In the genomic region with DNA sequence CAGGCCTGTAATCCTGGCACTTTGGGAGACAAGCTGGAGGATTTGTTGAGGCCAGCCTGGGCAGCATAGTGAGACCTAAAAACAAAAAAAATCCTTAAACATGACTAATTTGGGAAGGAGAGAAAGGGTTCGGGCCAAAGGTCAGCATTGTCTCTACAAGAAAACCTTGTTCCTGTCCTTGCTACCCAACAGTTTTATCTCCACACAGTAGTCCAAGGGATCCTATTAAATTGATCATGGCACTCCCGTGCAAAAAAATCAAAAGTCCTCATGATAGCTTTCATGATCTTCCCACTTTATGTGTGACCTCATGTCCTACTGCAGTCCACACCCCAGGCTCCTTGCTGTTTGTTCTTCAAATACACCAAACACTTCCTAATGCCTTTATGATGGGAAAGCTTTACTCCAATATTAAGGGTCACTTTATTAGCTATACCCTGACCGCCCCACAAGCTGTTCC, we compare ENCODE assay signal across 16 cellular contexts. TPM values are rescaled to one million over a fixed set of nuclear protein-coding genes. Genes with fewer than 3 reads are reported as not detected.
A peak's percentile ranks its signal among the peaks of the same experiment; 100 is the strongest.
DNase-seq lines count a peak whose midpoint lies in the region; ATAC-seq and TF ChIP-seq lines count a peak whose summit lies in the region.
"Had no signal": no experiment of that assay in that cellular context is flagged by ENCODE, and none has a peak within 500 bp of the region (broad histone marks: within the 10 kb centered on the region; RNA-seq: fewer than 3 reads in every experiment).

No MANE protein-coding gene starts in this region.

- in situ Hi-C loops in GM13977 (cut with MboI; ENCODE audit: low pct_unique_long_range_greater_than_20kb, low sequenced_read_pairs, unreplicated experiment) = no loop called here

- H3K4me1 Mint-ChIP-seq in progenitor cell of endocrine pancreas (ENCODE audit: low read depth) = peaks cover 26% of the 10 kb centered on the region

- peaks cover 45% of the 10 kb centered on the region for H3K79me2 ChIP-seq in Loucy (ENCODE audit: insufficient read depth, low read length)

- H3K4me1 ChIP-seq in cardiac muscle cell (ENCODE audit: low read depth) (peaks cover 6% of the 10 kb centered on the region), Loucy (ENCODE audit: insufficient read depth, low read length, poor library complexity, severe bottlenecking) (peaks cover 19% of the 10 kb centered on the region)

- H4K20me1 ChIP-seq in Loucy (ENCODE audit: insufficient read depth, low read length, poor library complexity, severe bottlenecking) = peaks cover 45% of the 10 kb centered on the region

- peak overlapping the region; percentile 93 for H3K4me2 ChIP-seq in Loucy (ENCODE audit: low read depth, low read length, poor library complexity, severe bottlenecking)

- no peak overlapping the region for H3K4me3 Mint-ChIP-seq in progenitor cell of endocrine pancreas (ENCODE audit: low read depth)

- no peaks in the 10 kb centered on the region for H3K9me3 Mint-ChIP-seq in progenitor cell of endocrine pancreas (ENCODE audit: low read depth)
- H3K9me3 Mint-ChIP-seq: activated T-helper 17 cell treated with anti-CD3 and anti-CD28 coated beads, Interleukin-2, amount 50 U/mL, for 72 hours; T-cell had no signal

- ATAC-seq in HG02623 (IDR thresholded peaks at IDR 0.05; ENCODE audit: unreplicated experiment) = no peak
- ATAC-seq: activated T-helper 17 cell treated with anti-CD3 and anti-CD28 coated beads, Interleukin-2, amount 50 U/mL, for 72 hours; left cardiac atrium; sciatic nerve; T-cell had no signal

- no peaks in the 10 kb centered on the region for H3K9me2 ChIP-seq in Loucy (replicated peaks; ENCODE audit: low read depth, low read length)

- peak overlapping the region; percentile 63 for H3K27ac Mint-ChIP-seq in progenitor cell of endocrine pancreas
- H3K27ac Mint-ChIP-seq: activated T-helper 17 cell treated with anti-CD3 and anti-CD28 coated beads, Interleukin-2, amount 50 U/mL, for 72 hours had no signal

- H3K9me3 ChIP-seq in cardiac muscle cell (ENCODE audit: low read depth) (no peaks in the 10 kb centered on the region), Loucy (ENCODE audit: insufficient read depth, low read depth, low read length) (no peaks in the 10 kb centered on the region)
- H3K9me3 ChIP-seq: stomach had no signal

- no peak overlapping the region for H2AFZ ChIP-seq in Loucy (ENCODE audit: low read length)

- peaks cover 27% of the 10 kb centered on the region for H3K36me3 Mint-ChIP-seq in progenitor cell of endocrine pancreas (ENCODE audit: insufficient read depth)

- H3K36me3 ChIP-seq in cardiac muscle cell = peaks cover 21% of the 10 kb centered on the region
- peaks cover 43% of the 10 kb centered on the region for H3K36me3 ChIP-seq in Loucy (ENCODE audit: insufficient read depth, low read length)

- no peak for DNase-seq in cardiac muscle cell (ENCODE audit: low read depth in 1 of 2, low spot score in 1 of 2)
- DNase-seq in cardiac septum (ENCODE audit: low spot score) = no peak
- peak; percentile 34 for DNase-seq in cerebellar cortex (ENCODE audit: low spot score)
- DNase-seq in progenitor cell of endocrine pancreas (ENCODE audit: low spot score, unreplicated experiment) = no peak
- DNase-seq in NCI-H2107 (lab: John Stamatoyannopoulos, UW) = no peak
- DNase-seq in GM13977 (ENCODE audit: low spot score) = no peak
- DNase-seq: activated CD4-positive, alpha-beta T cell treated with anti-CD3 and anti-CD28 coated beads for 48 hours; brain microvascular endothelial cell; head of caudate nucleus; left cardiac atrium; stomach; T-cell had no signal

- H3K27ac ChIP-seq in cardiac muscle cell = peak overlapping the region; percentile 26
- H3K27ac ChIP-seq: brain microvascular endothelial cell had no signal

- no peaks in the 10 kb centered on the region for H3K27me3 Mint-ChIP-seq in progenitor cell of endocrine pancreas
- H3K27me3 Mint-ChIP-seq: activated T-helper 17 cell treated with anti-CD3 and anti-CD28 coated beads, Interleukin-2, amount 50 U/mL, for 72 hours; T-cell had no signal

- H3K4me3 ChIP-seq in cardiac muscle cell (no peak overlapping the region), Loucy (ENCODE audit: low read length, poor library complexity, severe bottlenecking) (no peak overlapping the region)

- peaks cover 11% of the 10 kb centered on the region; the same call in 1 of the 2 replicates for H3F3A ChIP-seq in Loucy (ENCODE audit: low read depth)

- H3K27me3 ChIP-seq in cardiac muscle cell = no peaks in the 10 kb centered on the region
- peaks cover 16% of the 10 kb centered on the region for H3K27me3 ChIP-seq in Loucy (ENCODE audit: insufficient read depth, low read length, poor library complexity, severe bottlenecking)
- H3K27me3 ChIP-seq: brain microvascular endothelial cell, stomach had no signal

- H3K9ac ChIP-seq in Loucy (ENCODE audit: low read depth, low read length, poor library complexity, severe bottlenecking) = no peak overlapping the region

- intact Hi-C loops in cardiac septum (cut with DNase I) = no loop called here

- TF ChIP-seq CTCF in cardiac muscle cell (IDR thresholded peaks at IDR 0.05; ENCODE audit: low read depth, low read length) (no peak), Loucy (conservative IDR thresholded peaks at IDR 0.05; ENCODE audit: low read length) (no peak), progenitor cell of endocrine pancreas (IDR thresholded peaks at IDR 0.05; ENCODE audit: unreplicated experiment) (no peak), GM13977 (IDR thresholded peaks at IDR 0.05; ENCODE audit: extremely low read depth, insufficient read depth, missing control alignments) (no peak)

RNA-seq across cellular contexts. Expression of a gene that starts 4.2 kb away (rescaled TPM):
- total RNA-seq in cardiac muscle cell (2,722 and 3,253 TPM in 2 replicates), cardiac septum (798 TPM), progenitor cell of endocrine pancreas (1,859 and 1,922 TPM in 2 replicates)
- 1,419 and 1,837 TPM in 2 replicates for polyA plus RNA-seq in cardiac muscle cell

RNA-seq across cellular contexts. Expression of a gene that starts 4.3 kb away (rescaled TPM):
- total RNA-seq in cardiac muscle cell = 18.1 and 20.2 TPM in 2 replicates
- 28.0 and 34.4 TPM in 2 replicates for polyA plus RNA-seq in cardiac muscle cell
- 17.2 TPM for total RNA-seq in cardiac septum
- total RNA-seq in progenitor cell of endocrine pancreas = 8.5 and 9.5 TPM in 2 replicates

RNA-seq across cellular contexts. Expression of a gene that starts 24.0 kb away (rescaled TPM):
- total RNA-seq in cardiac muscle cell (11.9 and 18.8 TPM in 2 replicates), cardiac septum (31.0 TPM), progenitor cell of endocrine pancreas (14.9 TPM in 2 replicates)
- polyA plus RNA-seq in cardiac muscle cell = 12.5 and 26.9 TPM in 2 replicates
